ENCODE assay signal across 8 cellular contexts in the genomic region with DNA sequence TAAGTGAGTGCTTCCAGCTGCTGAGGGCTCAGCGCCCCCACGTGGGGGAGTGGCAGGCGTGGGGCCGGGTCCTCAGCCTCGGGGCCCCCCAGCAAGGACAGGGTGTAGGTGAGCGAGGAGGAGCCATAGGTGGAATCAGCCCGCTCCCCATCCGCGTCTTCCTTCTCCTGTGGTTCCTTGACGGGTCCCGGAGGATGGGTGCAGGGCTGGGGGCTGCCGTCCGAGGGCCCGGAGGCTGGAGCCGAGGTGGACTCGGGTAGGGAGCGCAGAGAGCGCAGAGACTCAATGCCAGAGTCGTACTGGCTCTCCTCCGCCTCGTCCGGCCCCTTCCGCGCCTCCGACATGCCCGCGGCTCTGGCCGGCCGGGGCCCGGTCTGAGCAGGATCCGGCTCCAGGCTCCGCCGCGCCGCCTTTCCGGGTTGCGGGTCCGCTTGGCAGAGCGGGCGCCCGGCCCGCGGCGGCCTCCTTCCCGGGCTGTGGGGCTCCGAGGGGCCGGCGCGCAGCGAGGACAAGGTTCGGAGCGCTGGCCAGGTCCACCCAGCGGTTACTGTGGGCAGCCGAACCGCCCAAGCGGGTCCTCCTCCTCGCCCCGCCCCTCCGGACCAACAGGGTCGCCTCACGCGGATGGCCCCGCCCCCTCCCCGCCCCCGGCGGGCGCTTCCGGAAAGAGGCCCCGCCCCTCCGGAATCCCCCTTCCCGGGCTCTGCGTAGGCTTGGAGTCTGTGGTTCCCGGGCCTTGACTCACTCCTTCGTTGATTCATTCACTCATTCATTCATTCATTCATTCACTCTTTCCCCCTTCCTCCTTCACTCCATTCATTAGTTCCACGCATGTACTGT. TPM values are rescaled to one million over a fixed set of nuclear protein-coding genes. Genes with fewer than 3 reads are reported as not detected.
A peak's percentile ranks its signal among the peaks of the same experiment; 100 is the strongest.
DNase-seq lines count a peak whose midpoint lies in the region; ATAC-seq and TF ChIP-seq lines count a peak whose summit lies in the region.

A gene with protein sequence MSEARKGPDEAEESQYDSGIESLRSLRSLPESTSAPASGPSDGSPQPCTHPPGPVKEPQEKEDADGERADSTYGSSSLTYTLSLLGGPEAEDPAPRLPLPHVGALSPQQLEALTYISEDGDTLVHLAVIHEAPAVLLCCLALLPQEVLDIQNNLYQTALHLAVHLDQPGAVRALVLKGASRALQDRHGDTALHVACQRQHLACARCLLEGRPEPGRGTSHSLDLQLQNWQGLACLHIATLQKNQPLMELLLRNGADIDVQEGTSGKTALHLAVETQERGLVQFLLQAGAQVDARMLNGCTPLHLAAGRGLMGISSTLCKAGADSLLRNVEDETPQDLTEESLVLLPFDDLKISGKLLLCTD (minus strand): TSS at position 549 of the 840 bp plus-strand sequence. CDS start 205 bp downstream, at position 344.

- peak; percentile 34 for DNase-seq in DMS 273 treated with DMSO at 0.1 percent for 48 hours (lab: John Stamatoyannopoulos, UW)
- peak; percentile 66 to 71 for DNase-seq in Kasumi-1 (lab: John Stamatoyannopoulos, UW)
- DNase-seq in RPMI8226 = peak; percentile 86
- peak; percentile 88 for DNase-seq in fibroblast of mammary gland (ENCODE audit: low read depth)
- peak; percentile 98 for DNase-seq in natural killer cell
- peak; percentile 90 for DNase-seq in stimulated activated naive CD4-positive, alpha-beta T cell treated with Interleukin-2 at 50 U/mL for 16 hours (lab: John Stamatoyannopoulos, UW)

- H3K4me3 Mint-ChIP-seq in activated T-helper 17 cell treated with anti-CD3 and anti-CD28 coated beads, Interleukin-2, amount 50 U/mL, for 72 hours = peak within 1 kb of the TSS; percentile 92
- peak within 1 kb of the TSS; percentile 93 for H3K4me3 Mint-ChIP-seq in natural killer cell

- TF ChIP-seq CTCF in fibroblast of mammary gland (conservative IDR thresholded peaks at IDR 0.05; ENCODE audit: control insufficient read depth, insufficient read depth, low read depth, low read length) = no peak
- peak; percentile 28 for TF ChIP-seq CTCF in natural killer cell (IDR thresholded peaks at IDR 0.05)

- peaks cover 48% of the 10 kb centered on the region for H3K36me3 Mint-ChIP-seq in activated T-helper 17 cell treated with anti-CD3 and anti-CD28 coated beads, Interleukin-2, amount 50 U/mL, for 72 hours (ENCODE audit: low read depth)
- no peaks in the 10 kb centered on the region for H3K36me3 Mint-ChIP-seq in natural killer cell

- H3K27ac Mint-ChIP-seq in activated T-helper 17 cell treated with anti-CD3 and anti-CD28 coated beads, Interleukin-2, amount 50 U/mL, for 72 hours = peak within 1 kb of the TSS; percentile 94
- peak within 1 kb of the TSS; percentile 93 to 98 for H3K27ac Mint-ChIP-seq in natural killer cell

- H3K4me3 ChIP-seq in fibroblast of mammary gland (ENCODE audit: control insufficient read depth, low read depth, low read length) = peak within 1 kb of the TSS; percentile 71

- peaks cover 16% of the 10 kb centered on the region for H3K27me3 Mint-ChIP-seq in activated T-helper 17 cell treated with anti-CD3 and anti-CD28 coated beads, Interleukin-2, amount 50 U/mL, for 72 hours
- H3K27me3 Mint-ChIP-seq in natural killer cell (ENCODE audit: low read depth in 2 of 2) = peaks cover 12 to 15% of the 10 kb centered on the region in 2 donors

- H3K4me1 Mint-ChIP-seq in activated T-helper 17 cell treated with anti-CD3 and anti-CD28 coated beads, Interleukin-2, amount 50 U/mL, for 72 hours = peaks cover 25% of the 10 kb centered on the region
- peaks cover 19 to 49% of the 10 kb centered on the region in 2 donors for H3K4me1 Mint-ChIP-seq in natural killer cell

- peak; percentile 31 for ATAC-seq in GM21619 (IDR thresholded peaks at IDR 0.05; ENCODE audit: unreplicated experiment)
- peak; percentile 63 for ATAC-seq in activated T-helper 17 cell treated with anti-CD3 and anti-CD28 coated beads, Interleukin-2, amount 50 U/mL, for 72 hours (replicated peaks)
- peak; percentile 81 to 95 (median 86) for ATAC-seq in natural killer cell

- H3K9me3 Mint-ChIP-seq in activated T-helper 17 cell treated with anti-CD3 and anti-CD28 coated beads, Interleukin-2, amount 50 U/mL, for 72 hours = no peaks in the 10 kb centered on the region
- H3K9me3 Mint-ChIP-seq in natural killer cell = no peaks in the 10 kb centered on the region

- intact Hi-C loops in natural killer cell (cut with micrococcal nuclease) = loop anchor here (1.0 kb wide), 1 partner anchor 18 kb away; a partner anchor contains a TSS

RNA-seq across cellular contexts. Expression of the gene that starts here (rescaled TPM):
- 10 to 100 TPM; 20.5 to 26.9 TPM for total RNA-seq in activated T-helper 17 cell treated with anti-CD3 and anti-CD28 coated beads, Interleukin-2, amount 50 U/mL, for 72 hours
- 10 to 100 TPM; 44.9 to 61.5 (median 56.4) TPM for total RNA-seq in natural killer cell

Comparison
In these comparisons a context has a peak if more than half of its experiments do, and no peak if none do; other contexts are left out.
1. Peak in every context shown above with its lines: DNase-seq, ATAC-seq and H3K4me3 ChIP-seq.
2. DNase-seq: peak in every context shown above with its lines; median percentile 98 in natural killer cell; 90 in stimulated activated naive CD4-positive, alpha-beta T cell treated with Interleukin-2 at 50 U/mL for 16 hours; 88 in fibroblast of mammary gland; 86 in RPMI8226; 68 in Kasumi-1; 34 in DMS 273 treated with DMSO at 0.1 percent for 48 hours.
3. ATAC-seq: peak in every context shown above with its lines; median percentile 86 in natural killer cell; 63 in activated T-helper 17 cell treated with anti-CD3 and anti-CD28 coated beads, Interleukin-2, amount 50 U/mL, for 72 hours; 31 in GM21619.